In the genomic region with DNA sequence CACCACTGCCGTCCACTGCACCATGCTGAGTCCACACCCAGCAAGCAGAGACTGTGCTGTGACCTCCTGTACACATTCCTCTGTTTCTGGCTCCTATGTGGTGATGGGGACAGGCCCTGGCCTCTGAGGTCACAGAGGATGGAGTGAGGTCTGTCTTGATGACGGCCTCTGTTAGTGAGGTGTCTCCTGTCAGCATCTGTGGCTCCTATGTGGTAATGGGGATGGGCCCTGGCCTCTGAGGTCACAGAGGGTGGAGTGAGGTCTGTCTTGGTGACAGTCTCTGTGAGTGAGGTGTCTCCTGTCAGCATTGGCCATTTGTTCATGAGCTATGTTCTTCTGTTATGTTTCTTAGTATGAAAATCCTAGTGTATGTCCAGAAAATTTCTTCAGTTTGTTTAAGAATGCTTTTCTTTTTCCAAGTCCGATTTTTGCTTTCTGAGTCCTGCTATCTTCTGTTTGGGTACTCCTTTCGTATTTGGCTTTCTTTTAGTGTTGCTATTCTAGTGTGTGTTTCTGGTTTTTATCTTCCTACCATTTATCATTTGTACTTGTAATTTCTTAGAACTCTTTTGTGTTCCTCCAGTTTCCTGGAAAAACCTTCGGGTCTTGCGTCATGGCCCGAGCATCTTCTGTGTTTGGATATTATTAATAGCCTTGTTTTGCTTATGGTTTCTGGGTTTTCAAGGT, we compare ENCODE assay signal across 11 cellular contexts. TPM values are rescaled to one million over a fixed set of nuclear protein-coding genes. Genes with fewer than 3 reads are reported as not detected.
DNase-seq lines count a peak whose midpoint lies in the region; ATAC-seq and TF ChIP-seq lines count a peak whose summit lies in the region.
"Had no signal": no experiment of that assay in that cellular context is flagged by ENCODE, and none has a peak within 500 bp of the region (broad histone marks: within the 10 kb centered on the region; RNA-seq: fewer than 3 reads in every experiment).

No MANE protein-coding gene starts in this region.

- H3K9ac ChIP-seq in neural progenitor cell = no peak overlapping the region
- H3K9ac ChIP-seq: parathyroid adenoma had no signal

- peaks cover 52% of the 10 kb centered on the region for H4K20me1 ChIP-seq in neural progenitor cell (ENCODE audit: low read depth)

- H3K27me3 ChIP-seq in transverse colon (no peaks in the 10 kb centered on the region), neural progenitor cell (no peaks in the 10 kb centered on the region)
- H3K27me3 ChIP-seq: thyroid gland had no signal

- no peaks in the 10 kb centered on the region for H3K9me3 Mint-ChIP-seq in activated naive CD4-positive, alpha-beta T cell treated with anti-CD3 and anti-CD28 coated beads, Interleukin-2, amount 50 U/mL, for 72 hours
- H3K9me3 Mint-ChIP-seq in neural progenitor cell = no peaks in the 10 kb centered on the region

- H3K36me3 ChIP-seq in mucosa of descending colon (ENCODE audit: low read depth) (no peaks in the 10 kb centered on the region), transverse colon (no peaks in the 10 kb centered on the region), neural progenitor cell (no peaks in the 10 kb centered on the region)

- H3K4me3 Mint-ChIP-seq in neural progenitor cell = no peak overlapping the region

- WGBS in transverse colon (ENCODE audit: low coverage in 1 of 2), 2 donors = 30 to 52% methylated on average over 5 to 7 of the region's 7 CpGs

- peak; percentile 91 for TF ChIP-seq EP300 in transverse colon (IDR thresholded peaks at IDR 0.05; ENCODE audit: low read depth)

- no peaks in the 10 kb centered on the region for H3K4me1 Mint-ChIP-seq in neural progenitor cell

- H3F3A ChIP-seq in neural progenitor cell (ENCODE audit: low read depth) = no peaks in the 10 kb centered on the region

- in situ Hi-C loops in transverse colon (cut with MboI; ENCODE audit: low pct_ligation_motif_present in 1 of 4, low pct_unique_long_range_greater_than_20kb in 1 of 4, low sequenced_read_pairs in 3 of 4) (no loop called here), GM13977 (cut with MboI; ENCODE audit: low pct_unique_long_range_greater_than_20kb, low sequenced_read_pairs, unreplicated experiment) (no loop called here)

- H3K9me3 ChIP-seq in mucosa of descending colon (no peaks in the 10 kb centered on the region), transverse colon (no peaks in the 10 kb centered on the region), neural progenitor cell (ENCODE audit: low read depth) (no peaks in the 10 kb centered on the region)
- H3K9me3 ChIP-seq: thyroid gland had no signal

- DNase-seq in activated naive CD4-positive, alpha-beta T cell treated with anti-CD3 and anti-CD28 coated beads, Interleukin-2, amount 50 U/mL, for 72 hours (ENCODE audit: low spot score in 2 of 2) = no peak
- no peak for DNase-seq in activated naive CD4-positive, alpha-beta T cell (lab: John Stamatoyannopoulos, UW)
- DNase-seq in amniotic epithelial cell (ENCODE audit: low read depth) (peak; percentile 80), mucosa of descending colon (peak in 1 of 3 donors; percentile 24), transverse colon (peak; percentile 37), neural progenitor cell (ENCODE audit: low spot score) (no peak), GM13977 (ENCODE audit: low spot score) (no peak)
- DNase-seq: stimulated activated CD4-positive, alpha-beta T cell treated with anti-CD3 and anti-CD28 coated beads, Interleukin-4, amount 100 ng/mL, for 4 hours; thyroid gland had no signal

- no peak overlapping the region for H3K4me2 ChIP-seq in neural progenitor cell

- H3K4me3 ChIP-seq in mucosa of descending colon = no peak overlapping the region
- H3K4me3 ChIP-seq in transverse colon = no peak overlapping the region
- no peak overlapping the region for H3K4me3 ChIP-seq in neural progenitor cell
- H3K4me3 ChIP-seq: thyroid gland had no signal

- peaks cover 6% of the 10 kb centered on the region for H3K27me3 Mint-ChIP-seq in neural progenitor cell (ENCODE audit: insufficient read depth, low read depth)

- TF ChIP-seq CTCF in mucosa of descending colon (IDR thresholded peaks at IDR 0.05) (no peak), transverse colon (IDR thresholded peaks at IDR 0.05) (no peak), neural progenitor cell (IDR thresholded peaks at IDR 0.05) (no peak), GM13977 (IDR thresholded peaks at IDR 0.05; ENCODE audit: extremely low read depth, insufficient read depth, missing control alignments) (no peak)

- H3K27ac ChIP-seq in transverse colon (peak overlapping the region; percentile 60 to 90 (median 70)), neural progenitor cell (no peak overlapping the region)
- H3K27ac ChIP-seq: parathyroid adenoma, thyroid gland had no signal

- peaks cover 70% of the 10 kb centered on the region for H3K79me2 ChIP-seq in neural progenitor cell (ENCODE audit: low read depth)

- H3K27ac Mint-ChIP-seq in activated naive CD4-positive, alpha-beta T cell treated with anti-CD3 and anti-CD28 coated beads, Interleukin-2, amount 50 U/mL, for 72 hours = no peak overlapping the region
- no peak overlapping the region for H3K27ac Mint-ChIP-seq in neural progenitor cell

- peaks cover 5 to 6% of the 10 kb centered on the region in 2 donors for H3K36me3 Mint-ChIP-seq in activated naive CD4-positive, alpha-beta T cell treated with anti-CD3 and anti-CD28 coated beads, Interleukin-2, amount 50 U/mL, for 72 hours
- H3K36me3 Mint-ChIP-seq in neural progenitor cell = peaks cover 10% of the 10 kb centered on the region

- H2AFZ ChIP-seq in neural progenitor cell (replicated peaks) = no peak overlapping the region
- H2AFZ ChIP-seq: parathyroid adenoma had no signal

- ATAC-seq in activated naive CD4-positive, alpha-beta T cell treated with anti-CD3 and anti-CD28 coated beads, Interleukin-2, amount 50 U/mL, for 72 hours = peak; percentile 68 to 88
- peak; percentile 11 for ATAC-seq in mucosa of descending colon
- no peak for ATAC-seq in GM18870 (IDR thresholded peaks at IDR 0.05; ENCODE audit: unreplicated experiment)

- intact Hi-C loops in mucosa of descending colon (cut with DNase I, micrococcal nuclease) (no loop called here), transverse colon (cut with DNase I; ENCODE audit: low total_unique reads) (no loop called here)

- H3K4me1 ChIP-seq in mucosa of descending colon (ENCODE audit: low read depth) (peaks cover 14% of the 10 kb centered on the region), transverse colon (peaks cover 15 to 40% (median 23%) of the 10 kb centered on the region in 4 donors), neural progenitor cell (no peaks in the 10 kb centered on the region)
- H3K4me1 ChIP-seq: parathyroid adenoma, thyroid gland had no signal

- no peak for TF ChIP-seq POLR2A in transverse colon (IDR thresholded peaks at IDR 0.05)

RNA-seq across cellular contexts. Expression of a gene that starts 13.4 kb away (rescaled TPM):
- 10 to 100 TPM; 33.8 to 35.8 TPM for total RNA-seq in activated naive CD4-positive, alpha-beta T cell treated with anti-CD3 and anti-CD28 coated beads, Interleukin-2, amount 50 U/mL, for 72 hours
- 10 to 100 TPM; 16.4 to 31.9 (median 27.6) TPM for total RNA-seq in mucosa of descending colon
- total RNA-seq in transverse colon = 10 to 100 TPM; 24.1 to 49.0 (median 38.4) TPM
- total RNA-seq in neural progenitor cell (ENCODE audit: low replicate concordance) = 52.8 and 54.8 TPM in 2 replicates

RNA-seq across cellular contexts. Expression of a gene that starts 13.5 kb away (rescaled TPM):
- total RNA-seq in activated naive CD4-positive, alpha-beta T cell treated with anti-CD3 and anti-CD28 coated beads, Interleukin-2, amount 50 U/mL, for 72 hours = 10 to 100 TPM in 1 of 2 donors, 1 to 10 TPM in 1; 7.2 to 14.8 TPM
- total RNA-seq in mucosa of descending colon (10 to 100 TPM; 12.3 to 18.1 (median 13.8) TPM), transverse colon (10 to 100 TPM in 3 of 4 donors, 1 to 10 TPM in 1; 6.8 to 52.7 (median 19.8) TPM), neural progenitor cell (ENCODE audit: low replicate concordance) (7.5 and 13.6 TPM in 2 replicates)

Comparison
In these comparisons a context has a peak if more than half of its experiments do, and no peak if none do; other contexts are left out.
1. DNase-seq: peak in amniotic epithelial cell (single experiment) and transverse colon (single experiment); none in activated naive CD4-positive, alpha-beta T cell treated with anti-CD3 and anti-CD28 coated beads, Interleukin-2, amount 50 U/mL, for 72 hours (0 of 2), activated naive CD4-positive, alpha-beta T cell (0 of 4), neural progenitor cell (single experiment) and GM13977 (single experiment).